13 cellular contexts compared by ENCODE assay signal in the genomic region with DNA sequence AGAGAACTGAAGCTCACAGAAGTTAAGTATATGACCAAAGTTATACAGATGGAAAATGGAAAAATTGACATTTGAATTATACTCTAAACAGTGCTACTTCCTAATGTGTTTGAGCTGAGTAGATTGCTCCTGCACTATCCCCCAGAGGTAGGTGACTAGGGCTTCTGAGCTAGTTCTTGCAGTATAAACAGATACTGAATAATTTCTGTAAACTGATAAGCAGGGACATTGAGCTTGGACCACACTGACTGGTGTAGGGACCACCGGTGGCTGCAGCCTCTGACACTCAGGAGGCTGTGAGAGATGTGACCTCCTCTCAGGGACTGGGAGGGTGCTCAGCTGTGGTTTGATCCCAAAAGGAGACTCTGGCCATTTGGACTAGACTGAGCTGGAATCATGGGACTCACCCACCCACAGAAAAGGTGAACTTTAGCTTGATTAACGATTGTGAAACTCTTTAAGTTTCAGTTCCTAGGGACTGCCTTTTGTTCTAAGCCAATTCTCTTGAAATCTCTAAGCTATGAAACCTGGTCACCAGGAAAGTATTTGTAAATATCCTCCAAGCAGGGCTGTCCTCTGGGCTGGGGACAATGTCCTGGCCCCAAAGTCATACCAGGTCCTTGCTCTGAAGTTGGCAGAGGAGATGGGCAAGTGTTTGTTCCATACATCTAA.
DNase-seq lines count a peak whose midpoint lies in the region; ATAC-seq, FAIRE-seq and TF ChIP-seq lines count a peak whose summit lies in the region.
"Had no signal": no experiment of that assay in that cellular context is flagged by ENCODE, and none has a peak within 500 bp of the region (broad histone marks: within the 10 kb centered on the region; RNA-seq: fewer than 3 reads in every experiment).

No MANE protein-coding gene starts in this region.

- TF ChIP-seq POLR2A in HepG2 (IDR thresholded peaks at IDR 0.05; ENCODE audit: insufficient read depth in 1 of 2, low read depth in 2 of 2, low read length in 2 of 2) (no peak), H54 (IDR thresholded peaks at IDR 0.05; ENCODE audit: low read depth, low read length) (no peak)

- no peak overlapping the region for H2AFZ ChIP-seq in HepG2 (ENCODE audit: low read length)

- no peak for TF ChIP-seq CTCF in liver (IDR thresholded peaks at IDR 0.05; ENCODE audit: low read depth, low read length, missing input control)
- TF ChIP-seq CTCF in HepG2 (CRISPR knock-in tag; IDR thresholded peaks at IDR 0.05), result no peak

- H3K9ac ChIP-seq in liver (ENCODE audit: low read depth in 1 of 2, low read length in 2 of 2) (no peak overlapping the region), HepG2 (ENCODE audit: insufficient read depth, low read depth, low read length) (no peak overlapping the region)

- intact Hi-C loops in HepG2 (cut with micrococcal nuclease; ENCODE audit: unreplicated experiment), result no loop called here

- H3K27me3 ChIP-seq in liver (ENCODE audit: control insufficient read depth in 4 of 4, insufficient read depth in 4 of 4, low read length in 3 of 4), result no peaks in the 10 kb centered on the region
- H3K27me3 ChIP-seq in HepG2 (ENCODE audit: control insufficient read depth in 1 of 2, insufficient read depth in 2 of 2, low read length in 2 of 2), result no peaks in the 10 kb centered on the region
- H3K27me3 ChIP-seq: upper lobe of left lung had no signal

- CTCF ChIA-PET in HepG2 (lab: Yijun Ruan, JAX; ENCODE audit: low intra/inter-chr PET ratio, low total read pairs), result no interaction called here

- no peak overlapping the region for H3K4me3 ChIP-seq in liver (ENCODE audit: low read depth in 1 of 3, low read length in 3 of 3)
- no peak overlapping the region for H3K4me3 ChIP-seq in HepG2 (replicated peaks in 1 of 3; ENCODE audit: insufficient read depth in 1 of 3, low read depth in 2 of 3, low read length in 3 of 3)
- H3K4me3 ChIP-seq: A549, upper lobe of left lung had no signal

- 52% methylated on average over 2 of the region's 2 CpGs for WGBS in liver
- 0% methylated on average over 1 of the region's 2 CpGs for WGBS in HepG2 (ENCODE audit: low lambda C conversion rate)

- no peak for TF ChIP-seq EP300 in HepG2 (IDR thresholded peaks at IDR 0.05; ENCODE audit: low read depth in 2 of 2, low read length in 2 of 2)
- TF ChIP-seq EP300 in HepG2 (CRISPR knock-in tag; IDR thresholded peaks at IDR 0.05; ENCODE audit: borderline replicate concordance), result no peak

- no peaks in the 10 kb centered on the region for H3K79me2 ChIP-seq in HepG2 (ENCODE audit: insufficient read depth, low read length)

- in situ Hi-C loops in HepG2 (cut with HindIII; ENCODE audit: extremely low pct_ligation_motif_present, low pct_unique_long_range_greater_than_20kb), result no loop called here

- BruUV-seq in HepG2 (replicated peaks; lab: Mats Ljungman, UMichigan), result no TSS peak

- peak overlapping the region in 1 of 2 donors; percentile 30 for H3K27ac ChIP-seq in liver (ENCODE audit: low read depth in 1 of 2, low read length in 2 of 2)
- H3K27ac ChIP-seq in HepG2 (ENCODE audit: extremely low read length, insufficient read depth, low read length), result no peak overlapping the region
- H3K27ac ChIP-seq: A549 had no signal

- TF ChIP-seq RAD21 in liver (IDR thresholded peaks at IDR 0.05) (peak in 1 of 2 donors; percentile 40), HepG2 (CRISPR knock-in tag; IDR thresholded peaks at IDR 0.05) (no peak)

- ATAC-seq in HepG2 (no peak), HG02642 (IDR thresholded peaks at IDR 0.05; ENCODE audit: poor library complexity, unreplicated experiment) (peak; percentile 61), HG03520 (IDR thresholded peaks at IDR 0.05; ENCODE audit: unreplicated experiment) (peak; percentile 60)
- ATAC-seq: A549 had no signal

- H3K9me3 ChIP-seq in liver (ENCODE audit: control insufficient read depth in 4 of 4, low read length in 3 of 4) (no peaks in the 10 kb centered on the region), HepG2 (ENCODE audit: low read length) (no peaks in the 10 kb centered on the region)
- H3K9me3 ChIP-seq: A549, upper lobe of left lung had no signal

- DNase-seq in HepG2 (ENCODE audit: low spot score) (no peak), H54 (ENCODE audit: insufficient read length, low spot score) (no peak), D341Med (ENCODE audit: low spot score) (no peak)
- DNase-seq in activated CD4-positive, alpha-beta T cell treated with anti-CD3 and anti-CD28 coated beads, Interleukin-2, amount 50 U/mL, for 4 hours, result no peak
- DNase-seq in activated CD8-positive, alpha-beta memory T cell treated with anti-CD3 and anti-CD28 coated beads, Interleukin-2, amount 50 U/mL, for 48 hours, result no peak
- DNase-seq: aorta, SHP77 treated with DMSO at 0.1 percent for 48 hours had no signal

- FAIRE-seq in HepG2 (lab: Jason Lieb, UNC), result no peak
- FAIRE-seq in H54 (lab: Jason Lieb, UNC), result no peak
- FAIRE-seq: A549, G401.6 had no signal

- POLR2A ChIA-PET in HepG2 (lab: Yijun Ruan, JAX), result no interaction called here

- no peak overlapping the region for H3K4me2 ChIP-seq in HepG2 (ENCODE audit: low read depth, low read length)
- H3K4me2 ChIP-seq: A549 had no signal

- H3K36me3 ChIP-seq in liver (ENCODE audit: control insufficient read depth in 4 of 4, insufficient read depth in 3 of 4, low read depth in 1 of 4, low read length in 3 of 4) (no peaks in the 10 kb centered on the region), HepG2 (replicated peaks in 1 of 2; ENCODE audit: control insufficient read depth in 1 of 2, insufficient read depth in 2 of 2, low read length in 2 of 2) (no peaks in the 10 kb centered on the region)
- H3K36me3 ChIP-seq: upper lobe of left lung had no signal

- H3K4me1 ChIP-seq in liver (ENCODE audit: control insufficient read depth in 4 of 4, insufficient read depth in 4 of 4, low read length in 3 of 4) (peaks cover 0 to 9% (median 6%) of the 10 kb centered on the region in 4 donors), HepG2 (ENCODE audit: insufficient read depth, low read length) (no peaks in the 10 kb centered on the region)
- H3K4me1 ChIP-seq: A549, upper lobe of left lung had no signal

- no peaks in the 10 kb centered on the region for H4K20me1 ChIP-seq in HepG2 (ENCODE audit: insufficient read depth, low read length)

TF ChIP-seq in liver, 16 proteins besides CTCF, POLR2A, EP300 and RAD21:
- TF ChIP-seq HNF4G (IDR thresholded peaks at IDR 0.05) (peak; percentile 9), HNF4A (conservative IDR thresholded peaks at IDR 0.05) (peak; percentile 76 to 88), FOXA1 (IDR thresholded peaks at IDR 0.05) (no peak), SP1 (IDR thresholded peaks at IDR 0.05) (peak; percentile 19), YY1 (IDR thresholded peaks at IDR 0.05) (peak; percentile 41), RXRA (IDR thresholded peaks at IDR 0.05) (peak in 1 of 2 donors; percentile 75), JUND (IDR thresholded peaks at IDR 0.05) (peak in 1 of 2 donors; percentile 21)
- TF ChIP-seq, protein P1, sequence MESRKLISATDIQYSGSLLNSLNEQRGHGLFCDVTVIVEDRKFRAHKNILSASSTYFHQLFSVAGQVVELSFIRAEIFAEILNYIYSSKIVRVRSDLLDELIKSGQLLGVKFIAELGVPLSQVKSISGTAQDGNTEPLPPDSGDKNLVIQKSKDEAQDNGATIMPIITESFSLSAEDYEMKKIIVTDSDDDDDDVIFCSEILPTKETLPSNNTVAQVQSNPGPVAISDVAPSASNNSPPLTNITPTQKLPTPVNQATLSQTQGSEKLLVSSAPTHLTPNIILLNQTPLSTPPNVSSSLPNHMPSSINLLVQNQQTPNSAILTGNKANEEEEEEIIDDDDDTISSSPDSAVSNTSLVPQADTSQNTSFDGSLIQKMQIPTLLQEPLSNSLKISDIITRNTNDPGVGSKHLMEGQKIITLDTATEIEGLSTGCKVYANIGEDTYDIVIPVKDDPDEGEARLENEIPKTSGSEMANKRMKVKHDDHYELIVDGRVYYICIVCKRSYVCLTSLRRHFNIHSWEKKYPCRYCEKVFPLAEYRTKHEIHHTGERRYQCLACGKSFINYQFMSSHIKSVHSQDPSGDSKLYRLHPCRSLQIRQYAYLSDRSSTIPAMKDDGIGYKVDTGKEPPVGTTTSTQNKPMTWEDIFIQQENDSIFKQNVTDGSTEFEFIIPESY (IDR thresholded peaks at IDR 0.05), result no peak

TF ChIP-seq in HepG2, 621 proteins besides CTCF, POLR2A, EP300 and RAD21 (continues in another document):
- no peak for TF ChIP-seq CREM (IDR thresholded peaks at IDR 0.05)
- TF ChIP-seq CREM (CRISPR knock-in tag; IDR thresholded peaks at IDR 0.05), result no peak
- no peak for TF ChIP-seq SMARCC2 (IDR thresholded peaks at IDR 0.05)
- no peak for TF ChIP-seq ZNF510 (CRISPR knock-in tag; IDR thresholded peaks at IDR 0.05; ENCODE audit: low read depth)
- no peak for TF ChIP-seq MYNN (CRISPR knock-in tag; IDR thresholded peaks at IDR 0.05; ENCODE audit: low read depth)
- TF ChIP-seq, protein P2, sequence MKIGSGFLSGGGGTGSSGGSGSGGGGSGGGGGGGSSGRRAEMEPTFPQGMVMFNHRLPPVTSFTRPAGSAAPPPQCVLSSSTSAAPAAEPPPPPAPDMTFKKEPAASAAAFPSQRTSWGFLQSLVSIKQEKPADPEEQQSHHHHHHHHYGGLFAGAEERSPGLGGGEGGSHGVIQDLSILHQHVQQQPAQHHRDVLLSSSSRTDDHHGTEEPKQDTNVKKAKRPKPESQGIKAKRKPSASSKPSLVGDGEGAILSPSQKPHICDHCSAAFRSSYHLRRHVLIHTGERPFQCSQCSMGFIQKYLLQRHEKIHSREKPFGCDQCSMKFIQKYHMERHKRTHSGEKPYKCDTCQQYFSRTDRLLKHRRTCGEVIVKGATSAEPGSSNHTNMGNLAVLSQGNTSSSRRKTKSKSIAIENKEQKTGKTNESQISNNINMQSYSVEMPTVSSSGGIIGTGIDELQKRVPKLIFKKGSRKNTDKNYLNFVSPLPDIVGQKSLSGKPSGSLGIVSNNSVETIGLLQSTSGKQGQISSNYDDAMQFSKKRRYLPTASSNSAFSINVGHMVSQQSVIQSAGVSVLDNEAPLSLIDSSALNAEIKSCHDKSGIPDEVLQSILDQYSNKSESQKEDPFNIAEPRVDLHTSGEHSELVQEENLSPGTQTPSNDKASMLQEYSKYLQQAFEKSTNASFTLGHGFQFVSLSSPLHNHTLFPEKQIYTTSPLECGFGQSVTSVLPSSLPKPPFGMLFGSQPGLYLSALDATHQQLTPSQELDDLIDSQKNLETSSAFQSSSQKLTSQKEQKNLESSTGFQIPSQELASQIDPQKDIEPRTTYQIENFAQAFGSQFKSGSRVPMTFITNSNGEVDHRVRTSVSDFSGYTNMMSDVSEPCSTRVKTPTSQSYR (CRISPR knock-in tag; IDR thresholded peaks at IDR 0.05; ENCODE audit: borderline replicate concordance), result no peak
- no peak for TF ChIP-seq ZNF7 (CRISPR knock-in tag; IDR thresholded peaks at IDR 0.05)
